Comparison of ENCODE assay signal across 21 cellular contexts in genomic region chr17:66221755-66222530, GRCh38. TPM values are rescaled to one million over a fixed set of nuclear protein-coding genes. Genes with fewer than 3 reads are reported as not detected.
DNase-seq lines count a peak whose midpoint lies in the region; ATAC-seq and TF ChIP-seq lines count a peak whose summit lies in the region.
"Had no signal": no experiment of that assay in that cellular context is flagged by ENCODE, and none has a peak within 500 bp of the region (broad histone marks: within the 10 kb centered on the region; RNA-seq: fewer than 3 reads in every experiment).

No MANE protein-coding gene starts in this region.

- DNase-seq in Karpas-422 (peak; percentile 82), islet precursor cell (peak; percentile 29), right lobe of liver (no peak)
- no peak for DNase-seq in activated CD4-positive, alpha-beta T cell treated with anti-CD3 and anti-CD28 coated beads for 4 hours
- DNase-seq in NK-92 treated with Interleukin-12 subunit alpha and Interleukin-12 subunit beta, amount 100 ng/mL, for 24 hours (lab: John Stamatoyannopoulos, UW), result no peak
- DNase-seq: 8988T; C1 segment of cervical spinal cord; Calu3; CD4-positive, alpha-beta memory T cell; COR-L47; DND-41; EL; GF-D8; GM23248; H9; HFFc6 had no signal

- TF ChIP-seq POLR2A in right lobe of liver (IDR thresholded peaks at IDR 0.05), result peak; percentile 3

- no peak overlapping the region for H2AFZ ChIP-seq in Karpas-422 (ENCODE audit: low read length)
- H2AFZ ChIP-seq: GM23248 had no signal

- H3K27ac ChIP-seq in DOHH2 (ENCODE audit: low read depth, low read length) (peak overlapping the region; percentile 3; the same call in 1 of the 2 replicates), Karpas-422 (ENCODE audit: low read length) (peak overlapping the region; percentile 25; the same call in 1 of the 2 replicates), right lobe of liver (peak overlapping the region in 1 of 3 donors; percentile 27)
- H3K27ac ChIP-seq: GM23248 had no signal

- no peaks in the 10 kb centered on the region for H3K9me3 Mint-ChIP-seq in activated T-helper 17 cell treated with anti-CD3 and anti-CD28 coated beads, Interleukin-2, amount 50 U/mL, for 72 hours
- H3K9me3 Mint-ChIP-seq: CD4-positive, alpha-beta memory T cell; H9; HFFc6 had no signal

- no peak for TF ChIP-seq CTCF in DOHH2 (IDR thresholded peaks at IDR 0.05; ENCODE audit: low read depth, low read length, poor library complexity, severe bottlenecking)
- TF ChIP-seq CTCF in right lobe of liver (IDR thresholded peaks at IDR 0.05), result no peak

- no peaks in the 10 kb centered on the region for H3F3A ChIP-seq in DOHH2 (ENCODE audit: control insufficient read depth, insufficient read depth)

- H3K4me3 ChIP-seq in DOHH2 (ENCODE audit: low read length) (peak overlapping the region; percentile 32), Karpas-422 (ENCODE audit: low read length) (no peak overlapping the region), right lobe of liver (peak overlapping the region in 1 of 3 donors; percentile 6)
- H3K4me3 ChIP-seq: A549, GM23248 had no signal

- H4K20me1 ChIP-seq in DOHH2 (ENCODE audit: control insufficient read depth, insufficient read depth, low read depth, low read length) (no peaks in the 10 kb centered on the region), Karpas-422 (ENCODE audit: insufficient read depth, low read depth, low read length) (peaks cover 3% of the 10 kb centered on the region; the same call in 1 of the 2 replicates)

- ATAC-seq in right lobe of liver, result peak in 1 of 4 donors; percentile 7
- no peak for ATAC-seq in activated T-helper 17 cell treated with anti-CD3 and anti-CD28 coated beads, Interleukin-2, amount 50 U/mL, for 72 hours (replicated peaks)
- ATAC-seq: HCT116 had no signal

- H3K36me3 ChIP-seq in DOHH2 (ENCODE audit: control insufficient read depth, low read length) (no peaks in the 10 kb centered on the region), Karpas-422 (ENCODE audit: insufficient read depth, low read length) (no peaks in the 10 kb centered on the region), right lobe of liver (peaks cover 0 to 95% (median 44%) of the 10 kb centered on the region in 4 donors)

- H3K9me2 ChIP-seq in DOHH2 (replicated peaks; ENCODE audit: control insufficient read depth, low read length) (no peaks in the 10 kb centered on the region), Karpas-422 (replicated peaks; ENCODE audit: insufficient read depth, low read length) (no peaks in the 10 kb centered on the region)

- H3K9me3 ChIP-seq in DOHH2 (ENCODE audit: control insufficient read depth, insufficient read depth, low read length), result no peaks in the 10 kb centered on the region
- H3K9me3 ChIP-seq in Karpas-422 (ENCODE audit: low read length), result no peaks in the 10 kb centered on the region
- no peaks in the 10 kb centered on the region for H3K9me3 ChIP-seq in right lobe of liver
- H3K9me3 ChIP-seq: A549 had no signal

- peak overlapping the region; percentile 45 for H3K4me2 ChIP-seq in DOHH2 (ENCODE audit: low read length)
- H3K4me2 ChIP-seq in Karpas-422 (ENCODE audit: low read depth, low read length, poor library complexity, severe bottlenecking), result peak overlapping the region; percentile 38

- H3K4me1 Mint-ChIP-seq in activated T-helper 17 cell treated with anti-CD3 and anti-CD28 coated beads, Interleukin-2, amount 50 U/mL, for 72 hours, result no peaks in the 10 kb centered on the region
- H3K4me1 Mint-ChIP-seq: H9 had no signal

- H3K27me3 ChIP-seq in DOHH2 (ENCODE audit: control insufficient read depth, low read length) (peaks cover 3% of the 10 kb centered on the region; the same call in 1 of the 2 replicates), Karpas-422 (ENCODE audit: low read length) (no peaks in the 10 kb centered on the region), right lobe of liver (no peaks in the 10 kb centered on the region)

- intact Hi-C loops in right lobe of liver (cut with DNase I), result no loop called here

- no peak overlapping the region for H3K9ac ChIP-seq in Karpas-422 (ENCODE audit: low read length)
- H3K9ac ChIP-seq: GM23248 had no signal

- no peaks in the 10 kb centered on the region for H3K36me3 Mint-ChIP-seq in activated T-helper 17 cell treated with anti-CD3 and anti-CD28 coated beads, Interleukin-2, amount 50 U/mL, for 72 hours (ENCODE audit: low read depth)
- H3K36me3 Mint-ChIP-seq: CD4-positive, alpha-beta memory T cell had no signal

- peaks cover 19% of the 10 kb centered on the region for H3K4me1 ChIP-seq in DOHH2 (ENCODE audit: control insufficient read depth, low read length)
- H3K4me1 ChIP-seq in Karpas-422 (ENCODE audit: low read length), result peaks cover 23% of the 10 kb centered on the region
- H3K4me1 ChIP-seq in right lobe of liver, result peaks cover 0 to 43% (median 2%) of the 10 kb centered on the region in 4 donors

- H3K79me2 ChIP-seq in DOHH2 (ENCODE audit: control insufficient read depth, low read length), result no peaks in the 10 kb centered on the region
- H3K79me2 ChIP-seq in Karpas-422 (ENCODE audit: low read length), result no peaks in the 10 kb centered on the region

- no peak overlapping the region for H3K4me3 Mint-ChIP-seq in activated T-helper 17 cell treated with anti-CD3 and anti-CD28 coated beads, Interleukin-2, amount 50 U/mL, for 72 hours
- H3K4me3 Mint-ChIP-seq: CD4-positive, alpha-beta memory T cell; H9; HFFc6 had no signal

- no peaks in the 10 kb centered on the region for H3K27me3 Mint-ChIP-seq in activated T-helper 17 cell treated with anti-CD3 and anti-CD28 coated beads, Interleukin-2, amount 50 U/mL, for 72 hours

- no peak overlapping the region for H3K27ac Mint-ChIP-seq in activated T-helper 17 cell treated with anti-CD3 and anti-CD28 coated beads, Interleukin-2, amount 50 U/mL, for 72 hours
- H3K27ac Mint-ChIP-seq: CD4-positive, alpha-beta memory T cell; H9; HFFc6 had no signal

- 74% methylated on average over 8 of the region's 11 CpGs for WGBS in right lobe of liver (ENCODE audit: insufficient coverage, low coverage, low lambda C conversion rate, missing lambda C conversion rate)

RNA-seq across cellular contexts. Expression of gene APOH, which starts 7.3 kb away (rescaled TPM):
- not detected in 2 replicates for total RNA-seq in Karpas-422 (2014; rRNA removed; shearing (Covaris generic); ENCODE audit: low replicate concordance)
- 1,000 to 10,000 TPM; 3,186 to 7,027 (median 4,523) TPM for total RNA-seq in right lobe of liver
- not detected for total RNA-seq in activated T-helper 17 cell treated with anti-CD3 and anti-CD28 coated beads, Interleukin-2, amount 50 U/mL, for 72 hours
- total RNA-seq: Calu3; CD4-positive, alpha-beta memory T cell; GM23248; H4; H9; HFFc6 had no signal

RNA-seq across cellular contexts. Expression of gene CEP112, which starts 30.0 kb away (rescaled TPM):
- total RNA-seq in Karpas-422 (2014; rRNA removed; shearing (Covaris generic); ENCODE audit: low replicate concordance), result 0.07 TPM in 1 of 2 replicates, not detected in the other
- 1 to 10 TPM; 2.2 to 4.6 (median 3.9) TPM for total RNA-seq in right lobe of liver
- total RNA-seq in activated T-helper 17 cell treated with anti-CD3 and anti-CD28 coated beads, Interleukin-2, amount 50 U/mL, for 72 hours, result 1 to 10 TPM; 3.4 to 8.1 TPM

Comparison
In these comparisons a context has a peak if more than half of its experiments do, and no peak if none do; other contexts are left out.
1. DNase-seq: peak in Karpas-422 (single experiment) and islet precursor cell (single experiment); none in right lobe of liver (0 of 3), activated CD4-positive, alpha-beta T cell treated with anti-CD3 and anti-CD28 coated beads for 4 hours (0 of 2) and NK-92 treated with Interleukin-12 subunit alpha and Interleukin-12 subunit beta, amount 100 ng/mL, for 24 hours (single experiment).
2. RNA of gene APOH, which starts 7.3 kb away (total RNA-seq): 3,186 to 7,027 TPM in right lobe of liver; not detected in Karpas-422 and not detected in activated T-helper 17 cell treated with anti-CD3 and anti-CD28 coated beads, Interleukin-2, amount 50 U/mL, for 72 hours; every median in the first group is over 1,000 times any median in the second.